23 cellular contexts compared by ENCODE assay signal in genomic region chr15:79212589-79213139, GRCh38.
DNase-seq lines count a peak whose midpoint lies in the region; ATAC-seq and TF ChIP-seq lines count a peak whose summit lies in the region.
"Had no signal": no experiment of that assay in that cellular context is flagged by ENCODE, and none has a peak within 500 bp of the region (broad histone marks: within the 10 kb centered on the region; RNA-seq: fewer than 3 reads in every experiment).

No MANE protein-coding gene starts in this region.

- H3K4me1 Mint-ChIP-seq in H9 = peaks cover 32 to 33% of the 10 kb centered on the region in 2 experiments
- no peaks in the 10 kb centered on the region for H3K4me1 Mint-ChIP-seq in osteocyte (ENCODE audit: unreplicated experiment)

- H2AFZ ChIP-seq in H9 (ENCODE audit: low read length) = no peak overlapping the region

- H3K4me3 Mint-ChIP-seq in H9 (no peak overlapping the region), osteocyte (ENCODE audit: unreplicated experiment) (no peak overlapping the region)

- H2BK120ac ChIP-seq in H9 (ENCODE audit: low read depth, low read length, poor library complexity, severe bottlenecking) = no peak overlapping the region

- TF ChIP-seq CTCF in H9 (conservative IDR thresholded peaks at IDR 0.05) (no peak), RWPE2 (IDR thresholded peaks at IDR 0.05; ENCODE audit: poor library complexity, severe bottlenecking) (no peak), osteocyte (IDR thresholded peaks at IDR 0.05) (no peak)

- no peak overlapping the region for H4K8ac ChIP-seq in H9 (replicated peaks; ENCODE audit: insufficient read length, low read depth, low read length)

- H3K4me2 ChIP-seq in H9 (ENCODE audit: insufficient read depth, insufficient read length, low read length) = no peak overlapping the region

- H3K4ac ChIP-seq in H9 (ENCODE audit: low read depth, low read length) = no peak overlapping the region

- no peak overlapping the region for H3T11ph ChIP-seq in H9 (ENCODE audit: low read length)

- H3K79me2 ChIP-seq in H9 (ENCODE audit: insufficient read depth, low read length) = no peaks in the 10 kb centered on the region

- peak; percentile 36; the same call in 2 of the 3 replicates for ATAC-seq in RWPE2 (ENCODE audit: low read depth)
- ATAC-seq: GM12878, HepG2, K562, Panc1, SK-N-SH treated with all-trans-retinoic acid at 6 μM for 48 hours had no signal

- H3K36me3 ChIP-seq in RWPE2 (ENCODE audit: low read depth) = no peaks in the 10 kb centered on the region
- H3K36me3 ChIP-seq: BE2C had no signal

- H3K27ac Mint-ChIP-seq in H9 = peak overlapping the region in 2 of 3 experiments; percentile 73 to 78; a peak in 3 of 7 replicates
- no peak overlapping the region for H3K27ac Mint-ChIP-seq in osteocyte (ENCODE audit: unreplicated experiment)

- no peaks in the 10 kb centered on the region for H3K36me3 Mint-ChIP-seq in H9 (ENCODE audit: insufficient read depth in 1 of 3, low read depth in 3 of 3)
- no peaks in the 10 kb centered on the region for H3K36me3 Mint-ChIP-seq in osteocyte (ENCODE audit: unreplicated experiment)

- no peaks in the 10 kb centered on the region for H3K27me3 ChIP-seq in H9 (ENCODE audit: insufficient read depth, low read length)
- H3K27me3 ChIP-seq in RWPE2 (ENCODE audit: insufficient read depth, poor library complexity, severe bottlenecking) = peaks cover 39% of the 10 kb centered on the region

- no peaks in the 10 kb centered on the region for H3K79me1 ChIP-seq in H9 (ENCODE audit: insufficient read depth, low read depth, low read length, poor library complexity, severe bottlenecking)

- no peak overlapping the region for H4K91ac ChIP-seq in H9 (ENCODE audit: insufficient read length, low read depth, low read length)

- no peak overlapping the region for H2BK12ac ChIP-seq in H9 (ENCODE audit: insufficient read length, low read depth, low read length)

- no peak overlapping the region for H3K23ac ChIP-seq in H9 (ENCODE audit: insufficient read length, low read depth, low read length)

- no peaks in the 10 kb centered on the region for H4K20me1 ChIP-seq in H9 (ENCODE audit: control insufficient read depth, insufficient read depth, insufficient read length)

- H4K5ac ChIP-seq in H9 (ENCODE audit: insufficient read length, low read depth, low read length) = no peak overlapping the region

- H3K9me3 Mint-ChIP-seq in H9 = no peaks in the 10 kb centered on the region
- peaks cover 5% of the 10 kb centered on the region for H3K9me3 Mint-ChIP-seq in osteocyte (ENCODE audit: unreplicated experiment)

- WGBS in H9 (ENCODE audit: extremely low coverage, insufficient read length, low lambda C conversion rate) = no CpG with 5 or more reads among the region's 11 CpGs

- no peak overlapping the region for H3K56ac ChIP-seq in H9 (ENCODE audit: insufficient read length, low read depth, low read length)

- no peak overlapping the region for H3K4me3 ChIP-seq in RWPE2 (ENCODE audit: severe bottlenecking)
- H3K4me3 ChIP-seq: GM12878, K562 had no signal

- H3K27ac ChIP-seq in H9 (ENCODE audit: insufficient read length, low read depth, low read length) = no peak overlapping the region
- no peak overlapping the region for H3K27ac ChIP-seq in RWPE2 (ENCODE audit: poor library complexity, severe bottlenecking)

- DNase-seq in H9 = peak; percentile 71
- DNase-seq in RWPE2 (ENCODE audit: low spot score) = no peak
- peak; percentile 34 for DNase-seq in iPS-NIHi7 (ENCODE audit: extremely low spot score)
- DNase-seq in retina = peak; percentile 34
- no peak for DNase-seq in NCI-H2081 (lab: John Stamatoyannopoulos, UW)
- no peak for DNase-seq in NCI-H2107 treated with DMSO at 0.1 percent for 48 hours (lab: John Stamatoyannopoulos, UW; ENCODE audit: unreplicated experiment)
- DNase-seq in osteocyte (ENCODE audit: extremely low spot score, unreplicated experiment) = no peak
- DNase-seq: BE2C; DMS79; GOT3; MM.1S; NCI-H1048; NCI-H1417 treated with DMSO at 0.1 percent for 48 hours; NCI-H187; NCI-H2107; NCI-H510A; NCI-H748 treated with DMSO at 0.1 percent for 48 hours; NK-92 treated with Interleukin-12 subunit alpha and Interleukin-12 subunit beta, amount 100 ng/mL, for 24 hours had no signal

- no peak overlapping the region for H3K18ac ChIP-seq in H9 (ENCODE audit: insufficient read length, low read depth, low read length)

- no peak overlapping the region for H2AK5ac ChIP-seq in H9 (ENCODE audit: insufficient read length, low read length)

- peaks cover 13% of the 10 kb centered on the region for H3K27me3 Mint-ChIP-seq in H9 (ENCODE audit: low read depth)
- peaks cover 66% of the 10 kb centered on the region for H3K27me3 Mint-ChIP-seq in osteocyte (ENCODE audit: unreplicated experiment)

- H3K4me1 ChIP-seq in H9 (ENCODE audit: insufficient read depth, low read length) (peaks cover 9% of the 10 kb centered on the region; the same call in 1 of the 2 replicates), RWPE2 (ENCODE audit: insufficient read depth, poor library complexity, severe bottlenecking) (no peaks in the 10 kb centered on the region)
- H3K4me1 ChIP-seq: BE2C had no signal

- no peak overlapping the region for H2BK20ac ChIP-seq in H9 (ENCODE audit: low read depth, low read length, poor library complexity, severe bottlenecking)

- H2BK15ac ChIP-seq in H9 (ENCODE audit: low read depth, low read length) = no peak overlapping the region

- peak overlapping the region; percentile 29; the same call in 1 of the 2 replicates for H3K14ac ChIP-seq in H9 (ENCODE audit: insufficient read depth, low read length)

- no peaks in the 10 kb centered on the region for H3K23me2 ChIP-seq in H9 (ENCODE audit: insufficient read length, low read depth, low read length, poor library complexity, severe bottlenecking)

- H3K9me3 ChIP-seq in H9 (ENCODE audit: control insufficient read depth, low read depth, low read length) (peaks cover 4% of the 10 kb centered on the region), RWPE2 (ENCODE audit: severe bottlenecking) (no peaks in the 10 kb centered on the region)
- H3K9me3 ChIP-seq: BE2C had no signal

- no peak overlapping the region for H2BK5ac ChIP-seq in H9 (ENCODE audit: insufficient read length, low read length)

- no peak overlapping the region for H3K9ac ChIP-seq in H9 (ENCODE audit: extremely low read depth, insufficient read length, low read length)

Comparison
In these comparisons a context has a peak if more than half of its experiments do, and no peak if none do; other contexts are left out.
1. DNase-seq: peak in H9 (single experiment), iPS-NIHi7 (single experiment) and retina (single experiment); none in RWPE2 (single experiment), NCI-H2081 (0 of 2), NCI-H2107 treated with DMSO at 0.1 percent for 48 hours (single experiment) and osteocyte (single experiment).